In the genomic region with DNA sequence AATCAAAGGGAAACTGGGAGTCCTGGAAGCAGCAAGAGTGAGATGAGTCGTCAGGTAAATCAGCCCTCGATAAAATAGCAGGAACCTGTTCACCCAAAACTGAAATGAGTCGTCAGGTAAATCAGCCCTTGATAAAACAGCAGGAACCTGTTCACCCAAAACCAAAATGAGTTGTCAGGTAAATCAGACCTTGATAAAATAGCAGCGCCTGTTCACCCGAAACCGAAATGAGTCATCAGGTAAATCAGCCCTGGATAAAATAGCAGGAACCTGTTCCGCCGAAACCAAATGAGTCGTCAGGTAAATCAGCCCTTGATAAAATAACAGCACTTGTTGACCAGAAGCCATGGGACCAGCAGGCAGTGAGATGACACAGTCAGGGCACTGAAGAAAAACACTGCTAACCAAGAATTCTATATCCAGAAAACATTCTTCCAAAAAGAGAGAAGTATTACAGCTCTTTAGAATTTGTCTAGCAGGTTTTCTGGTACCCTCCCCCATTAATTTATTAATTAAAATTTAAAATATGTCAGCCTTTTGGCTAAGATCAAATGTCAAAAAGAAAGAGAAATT, we compare ENCODE assay signal across 25 cellular contexts. TPM values are rescaled to one million over a fixed set of nuclear protein-coding genes. Genes with fewer than 3 reads are reported as not detected.
A peak's percentile ranks its signal among the peaks of the same experiment; 100 is the strongest.
DNase-seq lines count a peak whose midpoint lies in the region; ATAC-seq, FAIRE-seq and TF ChIP-seq lines count a peak whose summit lies in the region.
"Had no signal": no experiment of that assay in that cellular context is flagged by ENCODE, and none has a peak within 500 bp of the region (broad histone marks: within the 10 kb centered on the region; RNA-seq: fewer than 3 reads in every experiment).

No MANE protein-coding gene starts in this region.

- H3K4me3 ChIP-seq in A549, result no peak overlapping the region
- no peak overlapping the region for H3K4me3 ChIP-seq in mammary epithelial cell (replicated peaks in 1 of 3; ENCODE audit: insufficient read depth in 1 of 3, low read depth in 2 of 3, low read length in 3 of 3)
- H3K4me3 ChIP-seq: GM23338, HAP-1 had no signal

- no peak for ATAC-seq in A549
- peak; percentile 59 for ATAC-seq in foreskin keratinocyte
- ATAC-seq in sciatic nerve, result no peak
- ATAC-seq in HG03139 (IDR thresholded peaks at IDR 0.05; ENCODE audit: unreplicated experiment), result no peak
- no peak for ATAC-seq in GM21381 (IDR thresholded peaks at IDR 0.05; ENCODE audit: unreplicated experiment)
- ATAC-seq: GM23338, Right ventricle myocardium inferior had no signal

- H3K27me3 ChIP-seq in mammary epithelial cell (ENCODE audit: insufficient read depth, low read length), result peaks cover 14% of the 10 kb centered on the region
- H3K27me3 ChIP-seq in foreskin keratinocyte, result peaks cover 31% of the 10 kb centered on the region

- POLR2A ChIA-PET in A549 (lab: Yijun Ruan, JAX), result no interaction called here

- H3K9ac ChIP-seq in mammary epithelial cell (ENCODE audit: insufficient read depth, low read length), result no peak overlapping the region

- TF ChIP-seq CTCF in A549 (IDR thresholded peaks at IDR 0.05) (no peak), mammary epithelial cell (conservative IDR thresholded peaks at IDR 0.05 in 1 of 2, IDR thresholded peaks at IDR 0.05 in 1 of 2; ENCODE audit: extremely low read depth in 1 of 2, insufficient read depth in 1 of 2, low read depth in 1 of 2, low read length in 2 of 2) (no peak), foreskin keratinocyte (conservative IDR thresholded peaks at IDR 0.05) (no peak)

- 0 out of 3 replicates have a peak, but pooled peaks cover 5% of the 10 kb centered on the region for H3K4me1 ChIP-seq in A549
- peaks cover 18% of the 10 kb centered on the region for H3K4me1 ChIP-seq in mammary epithelial cell (ENCODE audit: insufficient read depth, low read length)
- no peaks in the 10 kb centered on the region for H3K4me1 ChIP-seq in foreskin keratinocyte

- TF ChIP-seq POLR2A in A549 (IDR thresholded peaks at IDR 0.05; ENCODE audit: low read length), result no peak

- H3K27ac ChIP-seq in A549, result no peak overlapping the region
- H3K27ac ChIP-seq in mammary epithelial cell (ENCODE audit: insufficient read depth, low read depth, low read length), result peak overlapping the region; percentile 41
- H3K27ac ChIP-seq in foreskin keratinocyte, result no peak overlapping the region

- no peak for TF ChIP-seq EP300 in A549 (IDR thresholded peaks at IDR 0.05)

- H4K20me1 ChIP-seq in mammary epithelial cell (ENCODE audit: insufficient read depth, low read length), result no peaks in the 10 kb centered on the region

- H3K79me2 ChIP-seq in mammary epithelial cell (ENCODE audit: insufficient read depth, low read length), result no peaks in the 10 kb centered on the region

- no peak for FAIRE-seq in A549 (lab: Jason Lieb, UNC)
- FAIRE-seq: A204.1, GM12891, RCC 7860 had no signal

- no TSS peak for BruUV-seq in mammary epithelial cell (replicated peaks; lab: Mats Ljungman, UMichigan)

- CTCF ChIA-PET in A549 (lab: Yijun Ruan, JAX), result no interaction called here
- CTCF ChIA-PET in mammary epithelial cell (lab: Charles Lee; ENCODE audit: low non-redundant PET), result no interaction called here

- intact Hi-C loops in mammary epithelial cell (cut with micrococcal nuclease), result loop anchor here (5.0 kb wide), 1 partner anchor 196 kb away; no protein-coding TSS in a partner anchor
- intact Hi-C loops in sciatic nerve (cut with DNase I), result loop anchor here (10.0 kb wide), 1 partner anchor 199 kb away; no protein-coding TSS in a partner anchor

- H3K4me2 ChIP-seq in A549 (no peak overlapping the region), mammary epithelial cell (ENCODE audit: insufficient read depth, low read depth, low read length) (no peak overlapping the region)
- H3K4me2 ChIP-seq: GM23338 had no signal

- H3K36me3 ChIP-seq in mammary epithelial cell (ENCODE audit: insufficient read depth, low read length), result no peaks in the 10 kb centered on the region
- H3K36me3 ChIP-seq: HAP-1 had no signal

- no peak for DNase-seq in A549 (ENCODE audit: low read depth in 1 of 2, low spot score in 1 of 2)
- DNase-seq in HT-29 (ENCODE audit: low spot score), result peak; percentile 21
- peak; percentile 82 for DNase-seq in mammary epithelial cell
- DNase-seq in foreskin keratinocyte, result peak in 1 of 2 donors; percentile 34
- no peak for DNase-seq in sciatic nerve (ENCODE audit: low spot score)
- DNase-seq in SIG-M5 (lab: John Stamatoyannopoulos, UW), result no peak
- DNase-seq: CD4-positive, CD25-positive, alpha-beta regulatory T cell; DMS 273 treated with DMSO at 0.1 percent for 48 hours; NCI-H1092 treated with DMSO at 0.1 percent for 48 hours; NCI-H1436 treated with DMSO at 0.1 percent for 48 hours; NCI-H1930; NCI-H226; NCI-H524; NCI-H774; NK-92 treated with Interleukin-12 subunit alpha and Interleukin-12 subunit beta, amount 100 ng/mL, for 24 hours had no signal

- TF ChIP-seq RAD21 in A549 (conservative IDR thresholded peaks at IDR 0.05 in 1 of 2, IDR thresholded peaks at IDR 0.05 in 1 of 2), result no peak

- 15% methylated on average over 9 of the region's 9 CpGs for WGBS in A549 (ENCODE audit: missing lambda C conversion rate)
- 52% methylated on average over 9 of the region's 9 CpGs for WGBS in mammary epithelial cell (ENCODE audit: low coverage, missing lambda C conversion rate)

- dilution Hi-C loops in mammary epithelial cell (cut with HindIII; ENCODE audit: low sequenced_read_pairs), result no loop called here

- in situ Hi-C loops in mammary epithelial cell (cut with MboI; ENCODE audit: low sequenced_read_pairs in 2 of 2), result no loop called here

- no peak overlapping the region for H2AFZ ChIP-seq in mammary epithelial cell (ENCODE audit: low read depth, low read length)
- H2AFZ ChIP-seq: GM23338 had no signal

- H3K9me3 ChIP-seq in A549, result peaks cover 39% of the 10 kb centered on the region
- H3K9me3 ChIP-seq in mammary epithelial cell (replicated peaks; ENCODE audit: insufficient read depth, low read length), result no peaks in the 10 kb centered on the region
- H3K9me3 ChIP-seq: HAP-1 had no signal

TF ChIP-seq in A549, 52 proteins besides CTCF, POLR2A, EP300 and RAD21:
- no peak for TF ChIP-seq FOSL2 (IDR thresholded peaks at IDR 0.05)
- peak; percentile 21; the same call in 1 of the 2 replicates for TF ChIP-seq FOSL2 (CRISPR knock-in tag; IDR thresholded peaks at IDR 0.05)
- no peak for TF ChIP-seq CHD4 (IDR thresholded peaks at IDR 0.05; ENCODE audit: borderline replicate concordance)
- no peak for TF ChIP-seq HEYL (CRISPR knock-in tag; IDR thresholded peaks at IDR 0.05)
- no peak for TF ChIP-seq MYC (IDR thresholded peaks at IDR 0.05; ENCODE audit: borderline replicate concordance, low read length)

RNA-seq across cellular contexts. Expression of a gene that starts 3.4 kb away (rescaled TPM):
- 0.75 and 0.93 TPM in 2 replicates for polyA plus RNA-seq in A549 (2011; rRNA removed)
- 0.05 and 0.08 TPM in 2 replicates for polyA plus RNA-seq in A549 (2012; cell fraction: cytosol; rRNA removed)
- 0.26 and 0.43 TPM in 2 replicates for polyA plus RNA-seq in A549 (2012; cell fraction: nucleus; rRNA removed)
- 0.14 to 0.21 TPM (median 0.17 TPM) in 3 replicates for polyA plus RNA-seq in A549 (2017; fragmentation: RNase III; extraction: RNeasy Plus Mini Kit Qiagen cat#74134 plus additional on column Dnase treatment)
- 0.12 and 0.54 TPM in 2 replicates for polyA minus RNA-seq in A549 (2011; rRNA and poly(A)+ RNA removed)
- not detected in 2 replicates for total RNA-seq in HT-29 (2014; rRNA removed; shearing (Covaris generic))
- total RNA-seq in mammary epithelial cell, result 1 to 10 TPM in 1 of 2 donors, under 1 TPM in 1; 0.17 to 3.6 TPM
- 1.00 TPM for polyA plus RNA-seq in mammary epithelial cell
- not detected for polyA minus RNA-seq in mammary epithelial cell
- total RNA-seq in foreskin keratinocyte, result 0.18 and 0.27 TPM in 2 replicates
- 0.19 and 0.25 TPM in 2 replicates for polyA plus RNA-seq in foreskin keratinocyte
- total RNA-seq in sciatic nerve, result 5.7 TPM
- total RNA-seq: SK-MEL-5 had no signal

RNA-seq across cellular contexts. Expression of a gene that starts 41.7 kb away (rescaled TPM):
- polyA plus RNA-seq in A549 (2011; rRNA removed), result not detected in 2 replicates
- not detected in 2 replicates for polyA plus RNA-seq in A549 (2012; cell fraction: cytosol; rRNA removed)
- polyA plus RNA-seq in A549 (2012; cell fraction: nucleus; rRNA removed), result not detected in 2 replicates
- not detected in 3 replicates for polyA plus RNA-seq in A549 (2017; fragmentation: RNase III; extraction: RNeasy Plus Mini Kit Qiagen cat#74134 plus additional on column Dnase treatment)
- not detected in 2 replicates for polyA minus RNA-seq in A549 (2011; rRNA and poly(A)+ RNA removed)
- total RNA-seq in HT-29 (2014; rRNA removed; shearing (Covaris generic)), result not detected in 2 replicates
- 10 to 100 TPM in 1 of 2 donors, under 1 TPM in 1; 0.33 to 21.7 TPM for total RNA-seq in mammary epithelial cell
- polyA plus RNA-seq in mammary epithelial cell, result not detected
- polyA minus RNA-seq in mammary epithelial cell, result not detected
- 0.14 TPM in 1 of 2 replicates, not detected in the other for total RNA-seq in foreskin keratinocyte
- 0.41 TPM in 1 of 2 replicates, not detected in the other for polyA plus RNA-seq in foreskin keratinocyte
- 0.22 TPM for total RNA-seq in sciatic nerve
- total RNA-seq: G401, GM23338, SK-MEL-5 had no signal

Comparison
In these comparisons a context has a peak if more than half of its experiments do, and no peak if none do; other contexts are left out.
1. DNase-seq: peak in HT-29 (single experiment) and mammary epithelial cell (single experiment); none in A549 (0 of 2), sciatic nerve (single experiment) and SIG-M5 (single experiment).